ENCODE assay signal across 9 cellular contexts in the genomic region with DNA sequence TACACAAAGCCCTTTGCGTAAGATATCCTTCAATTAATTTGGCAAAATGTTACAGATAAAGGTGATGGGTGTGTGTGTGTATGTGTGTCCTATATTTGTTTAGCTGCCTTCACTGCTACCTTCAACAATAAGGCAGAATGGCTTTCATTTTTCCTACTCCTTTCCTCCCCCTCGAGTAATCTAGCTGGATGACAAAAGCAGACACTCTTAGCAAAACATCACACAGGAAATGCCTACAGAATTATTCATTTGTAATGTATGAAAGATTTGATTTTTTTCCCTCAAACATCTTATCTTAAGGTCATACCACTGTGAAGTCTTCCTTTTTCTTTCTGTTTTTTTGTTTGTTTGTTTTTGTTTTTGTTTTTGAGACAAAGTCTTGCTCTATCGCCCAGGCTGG.
DNase-seq lines count a peak whose midpoint lies in the region; ATAC-seq and TF ChIP-seq lines count a peak whose summit lies in the region.
"Had no signal": no experiment of that assay in that cellular context is flagged by ENCODE, and none has a peak within 500 bp of the region (broad histone marks: within the 10 kb centered on the region; RNA-seq: fewer than 3 reads in every experiment).

No MANE protein-coding gene starts in this region.

- H3K27ac ChIP-seq in neutrophil, result peak overlapping the region; percentile 81

- peaks cover 53% of the 10 kb centered on the region for H3K36me3 Mint-ChIP-seq in central memory CD8-positive, alpha-beta T cell (ENCODE audit: insufficient read depth)

- no peak for TF ChIP-seq CTCF in neutrophil (IDR thresholded peaks at IDR 0.05)

- H3K9me3 Mint-ChIP-seq in central memory CD8-positive, alpha-beta T cell, result no peaks in the 10 kb centered on the region

- peak overlapping the region; percentile 10 for H3K4me3 Mint-ChIP-seq in central memory CD8-positive, alpha-beta T cell

- no peak overlapping the region for H3K4me3 ChIP-seq in neutrophil (ENCODE audit: low read depth in 1 of 2, low read length in 1 of 2)

- H3K9me3 ChIP-seq in neutrophil, result no peaks in the 10 kb centered on the region

- peak; percentile 78 for DNase-seq in EL
- DNase-seq in OCI-M1 (lab: John Stamatoyannopoulos, UW), result peak; percentile 36
- no peak for DNase-seq in central memory CD8-positive, alpha-beta T cell (ENCODE audit: low spot score in 2 of 2)
- no peak for DNase-seq in NCI-H2107 treated with DMSO at 0.1 percent for 48 hours (lab: John Stamatoyannopoulos, UW; ENCODE audit: unreplicated experiment)
- DNase-seq in DMS53 treated with DMSO at 0.1 percent for 48 hours (lab: John Stamatoyannopoulos, UW; ENCODE audit: unreplicated experiment), result no peak
- DNase-seq in DMS79 treated with DMSO at 0.1 percent for 48 hours (lab: John Stamatoyannopoulos, UW), result no peak
- DNase-seq: NCI-H510A had no signal

- no peak for ATAC-seq in central memory CD8-positive, alpha-beta T cell (replicated peaks; ENCODE audit: extremely low read depth, poor library complexity, severe bottlenecking)
- no peak for ATAC-seq in GM19467 (IDR thresholded peaks at IDR 0.05; ENCODE audit: unreplicated experiment)

- H3K27me3 Mint-ChIP-seq in central memory CD8-positive, alpha-beta T cell, result no peaks in the 10 kb centered on the region

- peaks cover 58% of the 10 kb centered on the region for H3K4me1 Mint-ChIP-seq in central memory CD8-positive, alpha-beta T cell

- H3K36me3 ChIP-seq in neutrophil, result peaks cover 12% of the 10 kb centered on the region

- H3K27me3 ChIP-seq in neutrophil, result no peaks in the 10 kb centered on the region

- H3K27ac Mint-ChIP-seq in central memory CD8-positive, alpha-beta T cell (ENCODE audit: low read depth), result peak overlapping the region; percentile 37

- peaks cover 49 to 60% of the 10 kb centered on the region in 2 experiments for H3K4me1 ChIP-seq in neutrophil (ENCODE audit: control insufficient read depth in 1 of 2, insufficient read depth in 1 of 2, low read depth in 1 of 2, low read length in 1 of 2)

Comparison
In these comparisons a context has a peak if more than half of its experiments do, and no peak if none do; other contexts are left out.
1. DNase-seq: peak in EL (single experiment) and OCI-M1 (single experiment); none in central memory CD8-positive, alpha-beta T cell (0 of 2), NCI-H2107 treated with DMSO at 0.1 percent for 48 hours (single experiment), DMS53 treated with DMSO at 0.1 percent for 48 hours (single experiment) and DMS79 treated with DMSO at 0.1 percent for 48 hours (single experiment).